ENCODE assay signal across 17 cellular contexts in the genomic region with DNA sequence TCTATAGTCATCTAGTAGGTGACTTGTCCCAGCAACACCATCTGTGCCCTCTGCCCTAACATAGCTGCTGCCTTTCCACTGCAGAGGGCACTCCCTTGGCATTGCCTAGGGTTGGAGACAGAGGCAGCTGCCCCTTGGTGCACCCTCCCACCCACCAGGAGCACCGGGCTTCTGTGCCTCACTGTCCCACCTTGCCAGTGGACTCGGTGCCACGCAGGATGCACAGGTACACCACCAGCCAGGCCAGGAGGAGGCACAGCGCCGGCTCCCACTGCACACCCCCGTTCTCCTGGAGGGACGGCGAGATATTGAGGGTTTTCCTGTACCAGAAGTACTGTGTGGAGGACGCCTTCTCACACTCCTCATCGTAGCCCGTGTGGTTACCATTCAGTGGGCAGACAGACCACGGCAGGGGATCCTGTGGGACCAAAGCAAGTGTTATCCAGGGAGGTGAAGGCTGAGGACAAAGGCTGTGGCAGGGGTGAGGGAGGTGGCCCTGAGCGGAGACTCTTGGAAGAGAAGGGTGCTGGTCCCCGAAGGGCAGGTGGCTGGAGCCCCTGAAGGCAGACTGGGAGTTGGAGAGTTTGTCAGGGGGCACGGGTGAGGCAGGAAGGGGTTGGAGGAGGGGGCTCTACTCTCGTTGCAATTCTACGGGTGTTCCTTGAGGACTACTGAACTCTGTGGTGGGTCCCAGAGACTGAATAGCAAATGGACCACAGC. TPM values are rescaled to one million over a fixed set of nuclear protein-coding genes. Genes with fewer than 3 reads are reported as not detected.
A peak's percentile ranks its signal among the peaks of the same experiment; 100 is the strongest.
DNase-seq lines count a peak whose midpoint lies in the region; TF ChIP-seq lines count a peak whose summit lies in the region.
"Had no signal": no experiment of that assay in that cellular context is flagged by ENCODE, and none has a peak within 500 bp of the region (broad histone marks: within the 10 kb centered on the region; RNA-seq: fewer than 3 reads in every experiment).

No MANE protein-coding gene starts in this region.

- TF ChIP-seq CTCF in coronary artery (IDR thresholded peaks at IDR 0.05) (no peak), type B pancreatic cell (conservative IDR thresholded peaks at IDR 0.05) (no peak)

- H2AK5ac ChIP-seq in neuronal stem cell (ENCODE audit: low read depth, low read length): no peak overlapping the region

- H3K27ac ChIP-seq in coronary artery (no peak overlapping the region), neuronal stem cell (replicated peaks; ENCODE audit: low read length) (no peak overlapping the region)
- H3K27ac ChIP-seq: BLaER1, GM23248 had no signal

- H4K8ac ChIP-seq in neuronal stem cell (ENCODE audit: low read depth, low read length): no peak overlapping the region

- peak; percentile 18 for DNase-seq in D341Med (ENCODE audit: low spot score)
- DNase-seq in coronary artery (ENCODE audit: low spot score): peak; percentile 46
- no peak for DNase-seq in neuronal stem cell (ENCODE audit: low spot score)
- peak; percentile 52 for DNase-seq in type B pancreatic cell (ENCODE audit: extremely low spot score, unreplicated experiment)
- DNase-seq in amniotic stem cell (lab: John Stamatoyannopoulos, UW): no peak
- DNase-seq in DMS 273 (lab: John Stamatoyannopoulos, UW; ENCODE audit: unreplicated experiment): no peak
- no peak for DNase-seq in T-helper 1 cell
- DNase-seq: 8988T; AML-193; CD8-positive, alpha-beta memory T cell; DMS 273 treated with DMSO at 0.1 percent for 48 hours; GM23248; IMR-90 had no signal

- peak overlapping the region; percentile 67 for H3K14ac ChIP-seq in neuronal stem cell (ENCODE audit: low read length)

- no peak overlapping the region for H3K4me2 ChIP-seq in neuronal stem cell (ENCODE audit: insufficient read depth, low read length, poor library complexity, severe bottlenecking)
- H3K4me2 ChIP-seq: BLaER1 had no signal

- H3K36me3 ChIP-seq in neuronal stem cell (replicated peaks in 1 of 2; ENCODE audit: control insufficient read depth in 2 of 2, insufficient read depth in 2 of 2, low read length in 2 of 2): no peaks in the 10 kb centered on the region
- H3K36me3 ChIP-seq: BLaER1 had no signal

- H3K18ac ChIP-seq in neuronal stem cell (ENCODE audit: low read length): peak overlapping the region; percentile 73

- peaks cover 9% of the 10 kb centered on the region for H3K4me1 Mint-ChIP-seq in type B pancreatic cell (ENCODE audit: unreplicated experiment)

- H3K4ac ChIP-seq in neuronal stem cell (ENCODE audit: low read length): peak overlapping the region; percentile 79

- no peak overlapping the region for H3K9ac ChIP-seq in neuronal stem cell (ENCODE audit: low read depth, low read length, poor library complexity)
- H3K9ac ChIP-seq: BLaER1, GM23248 had no signal

- H3K79me1 ChIP-seq in neuronal stem cell (ENCODE audit: low read depth, low read length): no peaks in the 10 kb centered on the region

- H3K4me1 ChIP-seq in neuronal stem cell (ENCODE audit: control insufficient read depth in 2 of 2, insufficient read depth in 1 of 2, low read depth in 1 of 2, low read length in 2 of 2): no peaks in the 10 kb centered on the region

- H2AFZ ChIP-seq in neuronal stem cell (ENCODE audit: low read length): no peak overlapping the region
- H2AFZ ChIP-seq: GM23248 had no signal

- no peak overlapping the region for H3K4me3 Mint-ChIP-seq in type B pancreatic cell
- H3K4me3 Mint-ChIP-seq: CD8-positive, alpha-beta memory T cell had no signal

- WGBS in neuronal stem cell (ENCODE audit: extremely low coverage in 2 of 2, insufficient read length in 2 of 2, insufficient replicate concordance in 1 of 2), 2 donors: no CpG with 5 or more reads among the region's 17 CpGs

- peak overlapping the region; percentile 39 for H2BK15ac ChIP-seq in neuronal stem cell (ENCODE audit: low read length)

- H3K23ac ChIP-seq in neuronal stem cell (ENCODE audit: low read depth, low read length, poor library complexity): peak overlapping the region; percentile 39

- peaks cover 13% of the 10 kb centered on the region for H3K27me3 Mint-ChIP-seq in type B pancreatic cell

- H3K9me3 ChIP-seq in neuronal stem cell (replicated peaks in 1 of 2; ENCODE audit: control insufficient read depth in 2 of 2, insufficient read depth in 1 of 2, low read depth in 1 of 2, low read length in 2 of 2): no peaks in the 10 kb centered on the region
- H3K9me3 ChIP-seq: BLaER1, Caco-2 had no signal

- H3K4me3 ChIP-seq in coronary artery (no peak overlapping the region), neuronal stem cell (ENCODE audit: low read length in 2 of 2) (no peak overlapping the region)
- H3K4me3 ChIP-seq: BLaER1, GM12878, GM23248 had no signal

- no peaks in the 10 kb centered on the region for H3K9me3 Mint-ChIP-seq in type B pancreatic cell
- H3K9me3 Mint-ChIP-seq: CD8-positive, alpha-beta memory T cell had no signal

- no peak overlapping the region for H3K27ac Mint-ChIP-seq in type B pancreatic cell
- H3K27ac Mint-ChIP-seq: CD8-positive, alpha-beta memory T cell had no signal

- H3K36me3 Mint-ChIP-seq in type B pancreatic cell: no peaks in the 10 kb centered on the region
- H3K36me3 Mint-ChIP-seq: CD8-positive, alpha-beta memory T cell had no signal

- no peak overlapping the region for H2BK12ac ChIP-seq in neuronal stem cell (ENCODE audit: low read length)

- no peak overlapping the region for H2BK120ac ChIP-seq in neuronal stem cell (ENCODE audit: low read depth, low read length)

- H4K91ac ChIP-seq in neuronal stem cell (ENCODE audit: low read depth, low read length, poor library complexity): no peak overlapping the region

- no peak overlapping the region for H2BK5ac ChIP-seq in neuronal stem cell (ENCODE audit: low read length)

- H3K27me3 ChIP-seq in neuronal stem cell (ENCODE audit: control insufficient read depth in 3 of 3, insufficient read depth in 3 of 3, low read depth in 1 of 3, low read length in 3 of 3): peaks cover 0 to 10% (median 0%) of the 10 kb centered on the region in 3 experiments
- H3K27me3 ChIP-seq: BLaER1 had no signal

RNA-seq across cellular contexts. Expression of a gene that starts 20.6 kb away (rescaled TPM):
- not detected for polyA plus RNA-seq in neuronal stem cell (2013, experiment 1 of 2)
- polyA plus RNA-seq in neuronal stem cell (2013, experiment 2 of 2): not detected
- total RNA-seq in type B pancreatic cell (ENCODE audit: low replicate concordance): 1.5 and 3.2 TPM in 2 replicates
- total RNA-seq: CD8-positive, alpha-beta memory T cell; Daoy; GM23248; IMR-90 had no signal
- polyA plus RNA-seq: CD8-positive, alpha-beta memory T cell; GM23248; IMR-90 had no signal

Comparison
In these comparisons a context has a peak if more than half of its experiments do, and no peak if none do; other contexts are left out.
1. DNase-seq: peak in D341Med (single experiment), coronary artery (single experiment) and type B pancreatic cell (single experiment); none in neuronal stem cell (single experiment), amniotic stem cell (single experiment), DMS 273 (single experiment) and T-helper 1 cell (0 of 5).